30 cellular contexts compared by ENCODE assay signal in the genomic region with DNA sequence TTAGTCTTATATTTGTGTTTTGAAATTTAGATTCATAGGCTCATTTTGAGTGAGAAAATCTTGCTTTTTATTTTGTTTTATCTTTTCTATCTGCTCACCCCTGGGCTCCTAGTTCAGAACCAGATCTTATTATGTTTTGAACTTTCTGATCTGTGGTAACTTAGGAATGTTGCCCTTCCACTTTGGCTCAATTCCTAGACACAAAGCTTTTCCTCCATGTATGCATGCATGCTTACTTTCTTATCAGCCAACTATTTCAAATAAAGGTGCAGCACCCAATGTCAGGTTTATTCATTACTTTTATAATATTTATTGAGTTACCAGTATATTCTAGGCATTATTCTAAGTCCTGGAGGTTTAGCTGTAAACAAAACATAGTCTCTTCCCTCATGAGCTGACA.
"Had no signal": no experiment of that assay in that cellular context is flagged by ENCODE, and none has a peak within 500 bp of the region (broad histone marks: within the 10 kb centered on the region; RNA-seq: fewer than 3 reads in every experiment).

No MANE protein-coding gene starts in this region.

- H3K9me3 ChIP-seq: Peyer's patch had no signal

- ATAC-seq: activated CD8-positive, alpha-beta memory T cell treated with anti-CD3 and anti-CD28 coated beads, Interleukin-2, amount 10 ng/mL, durations not matched to agents 7 days and 5 days; PC-3 had no signal

- H3K27ac Mint-ChIP-seq: activated CD4-positive, alpha-beta memory T cell treated with anti-CD3 and anti-CD28 coated beads, Interleukin-2, amount 10 ng/mL, durations not matched to agents 7 days and 5 days; activated CD8-positive, alpha-beta memory T cell treated with anti-CD3 and anti-CD28 coated beads, Interleukin-2, amount 10 ng/mL, durations not matched to agents 7 days and 5 days; activated naive CD8-positive, alpha-beta T cell treated with anti-CD3 and anti-CD28 coated beads for 36 hours had no signal

- H3K27ac ChIP-seq: Peyer's patch, WERI-Rb-1 had no signal

- H3K9me3 Mint-ChIP-seq: activated CD4-positive, alpha-beta memory T cell treated with anti-CD3 and anti-CD28 coated beads, Interleukin-2, amount 10 ng/mL, durations not matched to agents 7 days and 5 days; activated naive CD8-positive, alpha-beta T cell treated with anti-CD3 and anti-CD28 coated beads for 36 hours had no signal

- DNase-seq: activated CD4-positive, alpha-beta memory T cell treated with anti-CD3 and anti-CD28 coated beads, Interleukin-2, amount 10 ng/mL, durations not matched to agents 7 days and 5 days; activated CD4-positive, alpha-beta T cell treated with anti-CD3 and anti-CD28 coated beads for 1 hour; activated CD4-positive, alpha-beta T cell treated with anti-CD3 and anti-CD28 coated beads for 48 hours; activated CD4-positive, CD25-positive, alpha-beta regulatory T cell; activated CD8-positive, alpha-beta memory T cell treated with anti-CD3 and anti-CD28 coated beads for 24 hours; activated CD8-positive, alpha-beta memory T cell treated with anti-CD3 and anti-CD28 coated beads, Interleukin-2, amount 10 ng/mL, durations not matched to agents 7 days and 5 days; activated CD8-positive, alpha-beta memory T cell treated with anti-CD3 and anti-CD28 coated beads, Interleukin-2, amount 50 U/mL, for 48 hours; activated effector memory CD4-positive, alpha-beta T cell treated with Interleukin-2 at 50 U/mL for 16 hours; activated naive CD4-positive, alpha-beta T cell treated with anti-CD3 and anti-CD28 coated beads, Interleukin-2, amount 50 U/mL, for 16 hours; activated naive CD8-positive, alpha-beta T cell treated with anti-CD3 and anti-CD28 coated beads for 36 hours; activated T-cell treated with anti-CD3 and anti-CD28 coated beads, Interleukin-2, amount 50 U/mL, for 48 hours; amniotic stem cell; aorta; Karpas-422; NCI-H1105; NCI-H1417 treated with DMSO at 0.1 percent for 48 hours; NCI-H1930; NCI-H345; NCI-H526; NCI-H748 treated with DMSO at 0.1 percent for 48 hours; NK-92 treated with Interleukin-12 subunit alpha and Interleukin-12 subunit beta, amount 100 ng/mL, for 24 hours; PC-3; Peyer's patch; RPMI8226; SHP77 treated with DMSO at 0.1 percent for 48 hours; SW 1271; T-helper 1 cell; T-helper 2 cell; T-helper 9 cell; WERI-Rb-1 had no signal

- H3K4me3 Mint-ChIP-seq: activated CD4-positive, alpha-beta memory T cell treated with anti-CD3 and anti-CD28 coated beads, Interleukin-2, amount 10 ng/mL, durations not matched to agents 7 days and 5 days; activated CD8-positive, alpha-beta memory T cell treated with anti-CD3 and anti-CD28 coated beads, Interleukin-2, amount 10 ng/mL, durations not matched to agents 7 days and 5 days; activated naive CD8-positive, alpha-beta T cell treated with anti-CD3 and anti-CD28 coated beads for 36 hours had no signal

- H3K36me3 ChIP-seq: Peyer's patch, WERI-Rb-1 had no signal

- H3K27me3 Mint-ChIP-seq: activated CD4-positive, alpha-beta memory T cell treated with anti-CD3 and anti-CD28 coated beads, Interleukin-2, amount 10 ng/mL, durations not matched to agents 7 days and 5 days; activated CD8-positive, alpha-beta memory T cell treated with anti-CD3 and anti-CD28 coated beads, Interleukin-2, amount 10 ng/mL, durations not matched to agents 7 days and 5 days had no signal

- H3K36me3 Mint-ChIP-seq: activated CD8-positive, alpha-beta memory T cell treated with anti-CD3 and anti-CD28 coated beads, Interleukin-2, amount 10 ng/mL, durations not matched to agents 7 days and 5 days; activated naive CD8-positive, alpha-beta T cell treated with anti-CD3 and anti-CD28 coated beads for 36 hours had no signal

- H3K4me1 Mint-ChIP-seq: activated CD4-positive, alpha-beta memory T cell treated with anti-CD3 and anti-CD28 coated beads, Interleukin-2, amount 10 ng/mL, durations not matched to agents 7 days and 5 days; activated CD8-positive, alpha-beta memory T cell treated with anti-CD3 and anti-CD28 coated beads, Interleukin-2, amount 10 ng/mL, durations not matched to agents 7 days and 5 days; activated naive CD8-positive, alpha-beta T cell treated with anti-CD3 and anti-CD28 coated beads for 36 hours had no signal

- H3K4me3 ChIP-seq: Peyer's patch had no signal

- H3K4me1 ChIP-seq: Peyer's patch had no signal

- H3K27me3 ChIP-seq: Peyer's patch had no signal
